ENCODE assay signal across 9 cellular contexts in genomic region chr9:33065157-33066076, GRCh38. TPM values are rescaled to one million over a fixed set of nuclear protein-coding genes. Genes with fewer than 3 reads are reported as not detected.
DNase-seq lines count a peak whose midpoint lies in the region; ATAC-seq, FAIRE-seq and TF ChIP-seq lines count a peak whose summit lies in the region.
"Had no signal": no experiment of that assay in that cellular context is flagged by ENCODE, and none has a peak within 500 bp of the region (broad histone marks: within the 10 kb centered on the region; RNA-seq: fewer than 3 reads in every experiment).

No MANE protein-coding gene starts in this region.

- intact Hi-C loops in dendritic cell treated with granulocyte-macrophage colony-stimulating factor and Interleukin-4, amounts not matched to agents 40 ng/mL and 50 ng/mL, for 4 days (cut with micrococcal nuclease), result no loop called here

- no peaks in the 10 kb centered on the region for H3K4me1 ChIP-seq in gastroesophageal sphincter

- DNase-seq in H54 (ENCODE audit: insufficient read length, low spot score) (no peak), NCI-H1092 (lab: John Stamatoyannopoulos, UW) (no peak)
- DNase-seq in activated CD8-positive, alpha-beta memory T cell treated with anti-CD3 and anti-CD28 coated beads, Interleukin-2, amount 50 U/mL, for 4 hours, result no peak
- DNase-seq: adrenal gland had no signal

- no peaks in the 10 kb centered on the region for H3K9me3 ChIP-seq in gastroesophageal sphincter
- H3K9me3 ChIP-seq: adrenal gland had no signal

- H3K27ac Mint-ChIP-seq in dendritic cell treated with granulocyte-macrophage colony-stimulating factor and Interleukin-4, amounts not matched to agents 40 ng/mL and 50 ng/mL, for 4 days, result peak overlapping the region; percentile 77

- no peak overlapping the region for H3K4me3 ChIP-seq in gastroesophageal sphincter
- H3K4me3 ChIP-seq: adrenal gland had no signal

- peaks cover 9 to 100% of the 10 kb centered on the region in 2 donors for H3K36me3 ChIP-seq in gastroesophageal sphincter

- no peak for TF ChIP-seq CTCF in gastroesophageal sphincter (IDR thresholded peaks at IDR 0.05)

- no peak for FAIRE-seq in H54 (lab: Jason Lieb, UNC)

- no peaks in the 10 kb centered on the region for H3K27me3 ChIP-seq in gastroesophageal sphincter
- H3K27me3 ChIP-seq: adrenal gland had no signal

- TF ChIP-seq EP300 in gastroesophageal sphincter (IDR thresholded peaks at IDR 0.05), result no peak

- peaks cover 90% of the 10 kb centered on the region for H3K36me3 Mint-ChIP-seq in dendritic cell treated with granulocyte-macrophage colony-stimulating factor and Interleukin-4, amounts not matched to agents 40 ng/mL and 50 ng/mL, for 4 days (ENCODE audit: low read depth)

- H3K4me3 Mint-ChIP-seq in dendritic cell treated with granulocyte-macrophage colony-stimulating factor and Interleukin-4, amounts not matched to agents 40 ng/mL and 50 ng/mL, for 4 days, result peak overlapping the region; percentile 39

- H3K27me3 Mint-ChIP-seq in dendritic cell treated with granulocyte-macrophage colony-stimulating factor and Interleukin-4, amounts not matched to agents 40 ng/mL and 50 ng/mL, for 4 days, result no peaks in the 10 kb centered on the region

- H3K4me1 Mint-ChIP-seq in dendritic cell treated with granulocyte-macrophage colony-stimulating factor and Interleukin-4, amounts not matched to agents 40 ng/mL and 50 ng/mL, for 4 days (ENCODE audit: low read depth), result peaks cover 27% of the 10 kb centered on the region

- WGBS in gastroesophageal sphincter (ENCODE audit: low coverage in 1 of 2), 2 donors, result 76 to 85% methylated on average over 2 to 5 of the region's 5 CpGs

- no peaks in the 10 kb centered on the region for H3K9me3 Mint-ChIP-seq in dendritic cell treated with granulocyte-macrophage colony-stimulating factor and Interleukin-4, amounts not matched to agents 40 ng/mL and 50 ng/mL, for 4 days

- no peak for TF ChIP-seq POLR2A in H54 (IDR thresholded peaks at IDR 0.05; ENCODE audit: low read depth, low read length)
- TF ChIP-seq POLR2A in gastroesophageal sphincter (IDR thresholded peaks at IDR 0.05), result no peak

- H3K27ac ChIP-seq in gastroesophageal sphincter, result no peak overlapping the region

- ATAC-seq in GM18868 (IDR thresholded peaks at IDR 0.05; ENCODE audit: unreplicated experiment), result peak; percentile 96
- peak; percentile 77 for ATAC-seq in GM21528 (IDR thresholded peaks at IDR 0.05; ENCODE audit: low FRiP score, unreplicated experiment)
- ATAC-seq in HG03460 (IDR thresholded peaks at IDR 0.05; ENCODE audit: unreplicated experiment), result peak; percentile 79
- no peak for ATAC-seq in gastroesophageal sphincter

RNA-seq across cellular contexts. Expression of gene SMU1, which starts 11.1 kb away (rescaled TPM):
- 10 to 100 TPM; 19.7 to 24.2 (median 21.9) TPM for total RNA-seq in gastroesophageal sphincter

RNA-seq across cellular contexts. Expression of gene DNAJA1, which starts 40.3 kb away (rescaled TPM):
- total RNA-seq in gastroesophageal sphincter, result 100 to 1,000 TPM in 2 of 4 donors, 10 to 100 TPM in 2; 75.6 to 111 (median 96.5) TPM
